Comparison of ENCODE assay signal across 8 cellular contexts in genomic region chr4:77817304-77818076, GRCh38. TPM values are rescaled to one million over a fixed set of nuclear protein-coding genes. Genes with fewer than 3 reads are reported as not detected.
DNase-seq lines count a peak whose midpoint lies in the region; ATAC-seq, FAIRE-seq and TF ChIP-seq lines count a peak whose summit lies in the region.

No MANE protein-coding gene starts in this region.

- H3K36me3 ChIP-seq in ACC112 (ENCODE audit: insufficient read depth, low read length) (no peaks in the 10 kb centered on the region), HEK293 (ENCODE audit: control insufficient read depth in 2 of 2, insufficient read depth in 1 of 2, low read length in 2 of 2) (no peaks in the 10 kb centered on the region)

- peaks cover 38% of the 10 kb centered on the region for H3K36me3 Mint-ChIP-seq in activated T-helper 17 cell treated with anti-CD3 and anti-CD28 coated beads, Interleukin-2, amount 50 U/mL, for 72 hours (ENCODE audit: low read depth)

- TF ChIP-seq CTCF in HEK293 (tag by site-specific recombination; IDR thresholded peaks at IDR 0.05), result no peak

- H3K4me1 ChIP-seq in ACC112 (ENCODE audit: control insufficient read depth, insufficient read depth, low read length, unreplicated experiment), result peaks cover 16% of the 10 kb centered on the region
- 0 out of 2 replicates have a peak, but pooled peaks cover 3% of the 10 kb centered on the region for H3K4me1 ChIP-seq in HEK293 (ENCODE audit: control insufficient read depth, insufficient read depth, low read length)

- peak; percentile 96 for FAIRE-seq in islet of Langerhans (lab: Jason Lieb, UNC)

- peak overlapping the region; percentile 64 for H3K27ac ChIP-seq in ACC112 (ENCODE audit: low read depth, low read length)
- H3K27ac ChIP-seq in HEK293 (ENCODE audit: extremely low read depth, low read depth, low read length), result peak overlapping the region; percentile 92; the same call in 1 of the 2 replicates

- peak overlapping the region; percentile 98 for H3K27ac Mint-ChIP-seq in activated T-helper 17 cell treated with anti-CD3 and anti-CD28 coated beads, Interleukin-2, amount 50 U/mL, for 72 hours
- peak overlapping the region; percentile 91 to 98 for H3K27ac Mint-ChIP-seq in stimulated activated naive CD8-positive, alpha-beta T cell treated with anti-CD3 and anti-CD28 coated beads, Interleukin-15, amount 100 ng/mL, for 72 hours

- H3K4me3 Mint-ChIP-seq in activated T-helper 17 cell treated with anti-CD3 and anti-CD28 coated beads, Interleukin-2, amount 50 U/mL, for 72 hours, result peak overlapping the region; percentile 94
- H3K4me3 Mint-ChIP-seq in stimulated activated naive CD8-positive, alpha-beta T cell treated with anti-CD3 and anti-CD28 coated beads, Interleukin-15, amount 100 ng/mL, for 72 hours, result peak overlapping the region; percentile 93 to 100

- no peaks in the 10 kb centered on the region for H3K27me3 Mint-ChIP-seq in activated T-helper 17 cell treated with anti-CD3 and anti-CD28 coated beads, Interleukin-2, amount 50 U/mL, for 72 hours
- H3K27me3 Mint-ChIP-seq in stimulated activated naive CD8-positive, alpha-beta T cell treated with anti-CD3 and anti-CD28 coated beads, Interleukin-15, amount 100 ng/mL, for 72 hours, result no peaks in the 10 kb centered on the region

- POLR2A ChIA-PET in HEK293 (lab: Yijun Ruan, JAX), result interaction anchor here (0.5 to 1.8 kb wide), 3 partner anchors 45 to 1122 kb away, joined by 3 to 11 read pairs (median 4); partner anchors contain the start of genes MRPL1 and PAQR3

- H3K4me1 Mint-ChIP-seq in activated T-helper 17 cell treated with anti-CD3 and anti-CD28 coated beads, Interleukin-2, amount 50 U/mL, for 72 hours, result peaks cover 28% of the 10 kb centered on the region
- H3K4me1 Mint-ChIP-seq in stimulated activated naive CD8-positive, alpha-beta T cell treated with anti-CD3 and anti-CD28 coated beads, Interleukin-15, amount 100 ng/mL, for 72 hours, result peaks cover 62% of the 10 kb centered on the region

- CTCF ChIA-PET in HEK293 (lab: Yijun Ruan, JAX), result interaction anchor here (0.6 to 1.4 kb wide), 7 partner anchors 17 to 294 kb away, joined by 3 to 5 read pairs (median 3); no protein-coding TSS in a partner anchor

- no peaks in the 10 kb centered on the region for H3K9me3 ChIP-seq in HEK293 (ENCODE audit: control insufficient read depth, insufficient read depth, low read depth, low read length)

- H3K27me3 ChIP-seq in ACC112 (ENCODE audit: insufficient read depth, low read length), result no peaks in the 10 kb centered on the region

- peak overlapping the region; percentile 97 for H3K4me3 ChIP-seq in ACC112 (ENCODE audit: low read depth, low read length)
- peak overlapping the region; percentile 80 for H3K4me3 ChIP-seq in HEK293 (ENCODE audit: low read depth, low read length)

- no peak for DNase-seq in stimulated activated naive CD8-positive, alpha-beta T cell treated with anti-CD3 and anti-CD28 coated beads, Interleukin-15, amount 100 ng/mL, for 72 hours
- DNase-seq in H4 (ENCODE audit: low spot score) (no peak), LoVo (ENCODE audit: low spot score) (no peak)

- ATAC-seq in activated T-helper 17 cell treated with anti-CD3 and anti-CD28 coated beads, Interleukin-2, amount 50 U/mL, for 72 hours (replicated peaks), result peak; percentile 18
- no peak for ATAC-seq in stimulated activated naive CD8-positive, alpha-beta T cell treated with anti-CD3 and anti-CD28 coated beads, Interleukin-15, amount 100 ng/mL, for 72 hours
- no peak for ATAC-seq in HG03439 (IDR thresholded peaks at IDR 0.05; ENCODE audit: unreplicated experiment)

- peak overlapping the region; percentile 20 for H2AFZ ChIP-seq in ACC112 (ENCODE audit: low read length, unreplicated experiment)

- peaks cover 54% of the 10 kb centered on the region for H3K79me2 ChIP-seq in ACC112 (ENCODE audit: control insufficient read depth, insufficient read depth, low read length, unreplicated experiment)

- no peaks in the 10 kb centered on the region for H3K9me3 Mint-ChIP-seq in activated T-helper 17 cell treated with anti-CD3 and anti-CD28 coated beads, Interleukin-2, amount 50 U/mL, for 72 hours
- H3K9me3 Mint-ChIP-seq in stimulated activated naive CD8-positive, alpha-beta T cell treated with anti-CD3 and anti-CD28 coated beads, Interleukin-15, amount 100 ng/mL, for 72 hours, result no peaks in the 10 kb centered on the region

TF ChIP-seq in HEK293, 187 proteins besides CTCF, POLR2A, EP300 and RAD21:
- TF ChIP-seq ZNF664 (tag by site-specific recombination; IDR thresholded peaks at IDR 0.05), result peak; percentile 94
- TF ChIP-seq, protein P1, sequence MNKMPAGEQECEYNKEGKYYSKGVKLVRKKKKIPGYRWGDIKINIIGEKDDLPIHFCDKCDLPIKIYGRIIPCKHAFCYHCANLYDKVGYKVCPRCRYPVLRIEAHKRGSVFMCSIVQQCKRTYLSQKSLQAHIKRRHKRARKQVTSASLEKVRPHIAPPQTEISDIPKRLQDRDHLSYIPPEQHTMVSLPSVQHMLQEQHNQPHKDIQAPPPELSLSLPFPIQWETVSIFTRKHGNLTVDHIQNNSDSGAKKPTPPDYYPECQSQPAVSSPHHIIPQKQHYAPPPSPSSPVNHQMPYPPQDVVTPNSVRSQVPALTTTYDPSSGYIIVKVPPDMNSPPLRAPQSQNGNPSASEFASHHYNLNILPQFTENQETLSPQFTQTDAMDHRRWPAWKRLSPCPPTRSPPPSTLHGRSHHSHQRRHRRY (tag by site-specific recombination; IDR thresholded peaks at IDR 0.05), result no peak
- peak; percentile 20; the same call in 1 of the 2 replicates for TF ChIP-seq ZBTB20 (tag by site-specific recombination; IDR thresholded peaks at IDR 0.05)

RNA-seq across cellular contexts. Expression of gene CNOT6L, which starts 1.7 kb away (rescaled TPM):
- 10 to 100 TPM; 66.3 to 90.9 TPM for total RNA-seq in activated T-helper 17 cell treated with anti-CD3 and anti-CD28 coated beads, Interleukin-2, amount 50 U/mL, for 72 hours
- total RNA-seq in H4 (2014; rRNA removed; shearing (Covaris generic)), result 4.3 and 5.6 TPM in 2 replicates

RNA-seq across cellular contexts. Expression of gene MRPL1, which starts 45.1 kb away (rescaled TPM):
- total RNA-seq in activated T-helper 17 cell treated with anti-CD3 and anti-CD28 coated beads, Interleukin-2, amount 50 U/mL, for 72 hours, result 10 to 100 TPM; 23.7 to 33.7 TPM
- 33.2 and 38.5 TPM in 2 replicates for total RNA-seq in H4 (2014; rRNA removed; shearing (Covaris generic))

Comparison
In these comparisons a context has a peak if more than half of its experiments do, and no peak if none do; other contexts are left out.
1. RNA of gene CNOT6L, which starts 1.7 kb away (total RNA-seq): 66.3 to 90.9 TPM in activated T-helper 17 cell treated with anti-CD3 and anti-CD28 coated beads, Interleukin-2, amount 50 U/mL, for 72 hours; 4.3 to 5.6 TPM in H4; every median in the first group is over 10 times any median in the second.